ENCODE assay signal across 18 cellular contexts in genomic region chr2:3405876-3406275, GRCh38. TPM values are rescaled to one million over a fixed set of nuclear protein-coding genes. Genes with fewer than 3 reads are reported as not detected.
A peak's percentile ranks its signal among the peaks of the same experiment; 100 is the strongest.
DNase-seq lines count a peak whose midpoint lies in the region; ATAC-seq and TF ChIP-seq lines count a peak whose summit lies in the region.
"Had no signal": no experiment of that assay in that cellular context is flagged by ENCODE, and none has a peak within 500 bp of the region (broad histone marks: within the 10 kb centered on the region; RNA-seq: fewer than 3 reads in every experiment).

No MANE protein-coding gene starts in this region.

- H3K4me1 ChIP-seq in esophagus squamous epithelium, result peaks cover 0 to 40% (median 22%) of the 10 kb centered on the region in 3 donors
- H3K4me1 ChIP-seq in right cardiac atrium (ENCODE audit: control insufficient read depth, insufficient read depth, low read length), result peaks cover 4% of the 10 kb centered on the region
- peaks cover 0 to 20% of the 10 kb centered on the region in 2 donors for H3K4me1 ChIP-seq in gastrocnemius medialis
- H3K4me1 ChIP-seq: Peyer's patch had no signal

- CTCF ChIA-PET in activated CD4-positive, alpha-beta T cell treated with anti-CD3 and anti-CD28 coated beads for 36 hours (lab: Charles Lee), result interaction anchor here (3.0 kb wide), 1 partner anchor 18 kb away, joined by 14 read pairs; no protein-coding TSS in a partner anchor

- H3K27me3 Mint-ChIP-seq in activated CD4-positive, alpha-beta T cell treated with anti-CD3 and anti-CD28 coated beads for 36 hours, result no peaks in the 10 kb centered on the region
- H3K27me3 Mint-ChIP-seq: CD8-positive, alpha-beta memory T cell had no signal

- peak overlapping the region; percentile 34 for H3K27ac Mint-ChIP-seq in activated CD4-positive, alpha-beta T cell treated with anti-CD3 and anti-CD28 coated beads for 36 hours

- H3K36me3 ChIP-seq in esophagus squamous epithelium, result peaks cover 0 to 52% (median 0%) of the 10 kb centered on the region in 3 donors
- H3K36me3 ChIP-seq in gastrocnemius medialis, result peaks cover 0 to 9% of the 10 kb centered on the region in 2 donors

- no peaks in the 10 kb centered on the region for H3K9me3 Mint-ChIP-seq in activated CD4-positive, alpha-beta T cell treated with anti-CD3 and anti-CD28 coated beads for 36 hours (ENCODE audit: low read depth)
- H3K9me3 Mint-ChIP-seq: CD8-positive, alpha-beta memory T cell had no signal

- 61 to 67% methylated on average over 7 of the region's 7 CpGs for WGBS in esophagus squamous epithelium, 2 donors
- WGBS in right cardiac atrium, result 74% methylated on average over 7 of the region's 7 CpGs

- H3K36me3 Mint-ChIP-seq in activated CD4-positive, alpha-beta T cell treated with anti-CD3 and anti-CD28 coated beads for 36 hours (ENCODE audit: low read depth), result peaks cover 35% of the 10 kb centered on the region

- H3K4me1 Mint-ChIP-seq in activated CD4-positive, alpha-beta T cell treated with anti-CD3 and anti-CD28 coated beads for 36 hours, result peaks cover 5% of the 10 kb centered on the region

- TF ChIP-seq POLR2A in esophagus squamous epithelium (IDR thresholded peaks at IDR 0.05) (no peak), gastrocnemius medialis (IDR thresholded peaks at IDR 0.05) (no peak)

- H3K9me3 ChIP-seq in esophagus squamous epithelium (no peaks in the 10 kb centered on the region), right cardiac atrium (ENCODE audit: control insufficient read depth, low read length) (no peaks in the 10 kb centered on the region), gastrocnemius medialis (no peaks in the 10 kb centered on the region)
- H3K9me3 ChIP-seq: BLaER1 treated with 17β-estradiol and CSF1 and Interleukin-3, amounts not matched to agents 10 nM and 100 nM; Peyer's patch had no signal

- H3K27ac ChIP-seq in esophagus squamous epithelium, result peak overlapping the region in 3 of 4 donors; percentile 18 to 57 (median 32)
- peak overlapping the region; percentile 26 for H3K27ac ChIP-seq in right cardiac atrium (ENCODE audit: low read length)
- peak overlapping the region in 3 of 4 donors; percentile 11 to 23 (median 16) for H3K27ac ChIP-seq in gastrocnemius medialis
- H3K27ac ChIP-seq: BLaER1 treated with 17β-estradiol and CSF1 and Interleukin-3, amounts not matched to agents 10 nM and 100 nM; Peyer's patch had no signal

- intact Hi-C loops in activated CD4-positive, alpha-beta T cell treated with anti-CD3 and anti-CD28 coated beads for 36 hours (cut with DNase I, micrococcal nuclease), result no loop called here
- intact Hi-C loops in esophagus squamous epithelium (cut with DNase I), result no loop called here
- intact Hi-C loops in right cardiac atrium (cut with DNase I), result no loop called here
- intact Hi-C loops in gastrocnemius medialis (cut with DNase I; ENCODE audit: low total_unique reads), result no loop called here

- no peak for DNase-seq in activated CD4-positive, alpha-beta T cell treated with anti-CD3 and anti-CD28 coated beads for 36 hours
- no peak for DNase-seq in activated CD4-positive, alpha-beta T cell treated with anti-CD3 and anti-CD28 coated beads for 1 hour
- no peak for DNase-seq in esophagus squamous epithelium (lab: John Stamatoyannopoulos, UW)
- DNase-seq in right cardiac atrium, result no peak
- no peak for DNase-seq in gastrocnemius medialis
- DNase-seq in activated CD4-positive, alpha-beta T cell treated with anti-CD3 and anti-CD28 coated beads, Interleukin-2, amount 50 U/mL, for 1 hour, result no peak
- DNase-seq: CD8-positive, alpha-beta memory T cell; GDM1; KG1; NCI-H1092 treated with DMSO at 0.1 percent for 48 hours; NCI-H2081 treated with DMSO at 0.1 percent for 48 hours; NCI-H226; NCI-H524 treated with DMSO at 0.1 percent for 48 hours; Peyer's patch; SHP77 had no signal

- H3K27me3 ChIP-seq in esophagus squamous epithelium, result no peaks in the 10 kb centered on the region
- no peaks in the 10 kb centered on the region for H3K27me3 ChIP-seq in right cardiac atrium (ENCODE audit: control insufficient read depth, insufficient read depth)
- H3K27me3 ChIP-seq in gastrocnemius medialis, result no peaks in the 10 kb centered on the region
- H3K27me3 ChIP-seq: BLaER1 treated with 17β-estradiol and CSF1 and Interleukin-3, amounts not matched to agents 10 nM and 100 nM; Peyer's patch had no signal

- H3K4me3 ChIP-seq in esophagus squamous epithelium, result no peak overlapping the region
- H3K4me3 ChIP-seq in right cardiac atrium (ENCODE audit: low read length), result no peak overlapping the region
- no peak overlapping the region for H3K4me3 ChIP-seq in gastrocnemius medialis
- H3K4me3 ChIP-seq: BLaER1 treated with 17β-estradiol and CSF1 and Interleukin-3, amounts not matched to agents 10 nM and 100 nM; Peyer's patch had no signal

- no peak for ATAC-seq in activated CD4-positive, alpha-beta T cell treated with anti-CD3 and anti-CD28 coated beads for 36 hours
- ATAC-seq in right cardiac atrium (peak; percentile 54), gastrocnemius medialis (no peak), GM19452 (IDR thresholded peaks at IDR 0.05; ENCODE audit: unreplicated experiment) (no peak), GM18498 (IDR thresholded peaks at IDR 0.05; ENCODE audit: unreplicated experiment) (no peak)

- TF ChIP-seq CTCF in esophagus squamous epithelium (IDR thresholded peaks at IDR 0.05) (no peak), gastrocnemius medialis (IDR thresholded peaks at IDR 0.05 in 4 of 5, conservative IDR thresholded peaks at IDR 0.05 in 1 of 5) (no peak)

- in situ Hi-C loops in gastrocnemius medialis (cut with MboI; ENCODE audit: low sequenced_read_pairs in 4 of 4), result no loop called here

- no peak overlapping the region for H3K4me3 Mint-ChIP-seq in activated CD4-positive, alpha-beta T cell treated with anti-CD3 and anti-CD28 coated beads for 36 hours
- H3K4me3 Mint-ChIP-seq: CD8-positive, alpha-beta memory T cell had no signal

- POLR2A ChIA-PET in activated CD4-positive, alpha-beta T cell treated with anti-CD3 and anti-CD28 coated beads for 36 hours (lab: Charles Lee), result interaction anchor here (0.6 kb wide), 1 partner anchor 13 kb away, joined by 6 read pairs; no protein-coding TSS in a partner anchor

RNA-seq across cellular contexts. Expression of gene TRAPPC12, which starts 26.4 kb away (rescaled TPM):
- total RNA-seq in activated CD4-positive, alpha-beta T cell treated with anti-CD3 and anti-CD28 coated beads for 36 hours, result 10 to 100 TPM; 60.0 to 73.1 TPM
- total RNA-seq in esophagus squamous epithelium (10 to 100 TPM; 28.4 to 64.7 (median 55.9) TPM), right cardiac atrium (100 to 1,000 TPM in 3 of 4 donors, 10 to 100 TPM in 1; 93.4 to 137 (median 132) TPM), gastrocnemius medialis (10 to 100 TPM; 36.6 to 57.4 (median 53.1) TPM)
- polyA plus RNA-seq in right cardiac atrium, result 125 TPM

RNA-seq across cellular contexts. Expression of gene EIPR1, which starts 28.3 kb away (rescaled TPM):
- total RNA-seq in activated CD4-positive, alpha-beta T cell treated with anti-CD3 and anti-CD28 coated beads for 36 hours, result 10 to 100 TPM; 38.6 to 58.2 TPM
- total RNA-seq in esophagus squamous epithelium (10 to 100 TPM; 27.3 to 50.6 (median 31.9) TPM), right cardiac atrium (10 to 100 TPM in 2 of 4 donors, 1 to 10 TPM in 2; 8.4 to 11.8 (median 10.2) TPM), gastrocnemius medialis (10 to 100 TPM; 23.2 to 30.5 (median 24.4) TPM)
- polyA plus RNA-seq in right cardiac atrium, result 12.2 TPM

Comparison
In these comparisons a context has a peak if more than half of its experiments do, and no peak if none do; other contexts are left out.
1. ATAC-seq: peak in right cardiac atrium (2 of 2); none in activated CD4-positive, alpha-beta T cell treated with anti-CD3 and anti-CD28 coated beads for 36 hours (single experiment), gastrocnemius medialis (0 of 2), GM19452 (single experiment) and GM18498 (single experiment).
2. Peak in every context shown above with its lines, with median percentiles within 50 percentile points of each other: H3K27ac ChIP-seq.